ENCODE assay signal across 22 cellular contexts in the genomic region with DNA sequence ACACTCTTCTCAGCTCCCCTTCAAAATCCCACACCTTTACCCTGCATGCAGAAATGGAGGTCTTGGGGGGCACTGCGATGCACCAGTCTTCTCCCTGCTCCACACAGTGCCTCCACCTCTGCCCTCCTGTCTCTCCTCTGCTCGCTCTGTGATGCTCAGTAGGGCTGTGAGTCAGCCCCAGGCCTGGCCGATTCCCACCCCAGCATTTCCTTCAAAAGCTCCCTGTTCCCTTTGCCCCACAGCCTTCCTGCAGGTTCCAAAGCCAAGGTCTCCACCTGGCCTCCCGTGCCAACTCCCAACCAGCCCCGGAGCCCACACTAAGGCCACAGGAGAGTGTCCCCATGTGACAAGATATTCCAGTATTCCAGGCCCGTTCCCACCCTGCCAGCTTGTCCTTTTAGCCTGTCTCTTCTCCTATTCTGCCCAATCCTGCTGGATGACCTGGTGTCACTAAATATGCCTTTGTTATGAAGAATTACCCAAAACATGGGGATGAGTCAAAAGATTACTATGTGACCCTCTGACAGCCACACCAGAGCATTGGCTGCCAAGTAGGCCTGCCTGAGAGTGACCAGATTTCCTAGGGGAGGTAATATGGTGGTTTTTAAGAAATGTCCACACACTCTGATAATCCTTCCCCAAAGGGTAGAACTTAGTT.
A peak's percentile ranks its signal among the peaks of the same experiment; 100 is the strongest.
DNase-seq lines count a peak whose midpoint lies in the region; ATAC-seq and TF ChIP-seq lines count a peak whose summit lies in the region.
"Had no signal": no experiment of that assay in that cellular context is flagged by ENCODE, and none has a peak within 500 bp of the region (broad histone marks: within the 10 kb centered on the region; RNA-seq: fewer than 3 reads in every experiment).

No MANE protein-coding gene starts in this region.

- BruUV-seq in PC-9 (replicated peaks; lab: Mats Ljungman, UMichigan) = no TSS peak

- intact Hi-C loops in PC-9 (cut with micrococcal nuclease; ENCODE audit: unreplicated experiment) = no loop called here

- H3F3A ChIP-seq in PC-9 (ENCODE audit: insufficient read depth, low read depth) = peaks cover 23% of the 10 kb centered on the region; the same call in 1 of the 2 replicates

- no peak for ATAC-seq in HG03565 (IDR thresholded peaks at IDR 0.05; ENCODE audit: unreplicated experiment)
- ATAC-seq: K562, left cardiac atrium had no signal

- H3K4me1 Mint-ChIP-seq in osteocyte (ENCODE audit: unreplicated experiment) = peaks cover 11% of the 10 kb centered on the region

- peak overlapping the region; percentile 59 for H3K4me2 ChIP-seq in PC-9

- H3K27me3 ChIP-seq in PC-9 (ENCODE audit: insufficient read depth, low read depth) = no peaks in the 10 kb centered on the region
- H3K27me3 ChIP-seq: ascending aorta, sigmoid colon, thyroid gland had no signal

- no peaks in the 10 kb centered on the region for H3K9me2 ChIP-seq in PC-9 (ENCODE audit: insufficient read depth)

- in situ Hi-C loops in ACHN (cut with HindIII; ENCODE audit: low pct_ligation_motif_present, low pct_unique_long_range_greater_than_20kb, low sequenced_read_pairs) = no loop called here

- TF ChIP-seq CTCF in PC-9 (conservative IDR thresholded peaks at IDR 0.05) (no peak), osteocyte (IDR thresholded peaks at IDR 0.05) (no peak)

- H3K27ac Mint-ChIP-seq in osteocyte (ENCODE audit: unreplicated experiment) = no peak overlapping the region

- peaks cover 27% of the 10 kb centered on the region for H3K4me1 ChIP-seq in PC-9 (replicated peaks; ENCODE audit: insufficient read depth)
- H3K4me1 ChIP-seq: ascending aorta, thyroid gland had no signal

- no peak overlapping the region for H2AFZ ChIP-seq in PC-9

- H3K36me3 ChIP-seq in PC-9 (ENCODE audit: low read depth) = no peaks in the 10 kb centered on the region
- H3K36me3 ChIP-seq: ascending aorta, sigmoid colon, thyroid gland had no signal

- H3K9me3 Mint-ChIP-seq in osteocyte (ENCODE audit: unreplicated experiment) = peaks cover 5% of the 10 kb centered on the region

- H3K4me3 ChIP-seq in PC-9 = no peak overlapping the region; the same call in 1 of the 2 replicates
- H3K4me3 ChIP-seq: ascending aorta, K562, sigmoid colon, thyroid gland had no signal

- H3K27ac ChIP-seq in PC-9 = peak overlapping the region; percentile 77
- H3K27ac ChIP-seq: ascending aorta, epithelial cell of prostate, sigmoid colon, thyroid gland had no signal

- peaks cover 2% of the 10 kb centered on the region for H3K36me3 Mint-ChIP-seq in osteocyte (ENCODE audit: unreplicated experiment)

- H3K4me3 Mint-ChIP-seq in osteocyte (ENCODE audit: unreplicated experiment) = no peak overlapping the region

- peaks cover 21% of the 10 kb centered on the region; the same call in 1 of the 2 replicates for H3K9me3 ChIP-seq in PC-9 (ENCODE audit: insufficient read depth, low read depth)
- H3K9me3 ChIP-seq: ascending aorta, sigmoid colon, thyroid gland had no signal

- no peaks in the 10 kb centered on the region for H3K79me2 ChIP-seq in PC-9 (ENCODE audit: low read depth)

- CTCF ChIA-PET in PC-9 (lab: Charles Lee) = no interaction called here

- H3K27me3 Mint-ChIP-seq in osteocyte (ENCODE audit: unreplicated experiment) = peaks cover 4% of the 10 kb centered on the region

- peak; percentile 52 for DNase-seq in ELR (ENCODE audit: low read depth)
- DNase-seq in PC-9 = peak; percentile 2 to 79
- DNase-seq in fibroblast of gingiva (ENCODE audit: low read depth) = peak; percentile 75
- DNase-seq in osteocyte (ENCODE audit: extremely low spot score, unreplicated experiment) = peak; percentile 73
- DNase-seq in NCI-H2029 (lab: John Stamatoyannopoulos, UW) = no peak
- DNase-seq in activated CD4-positive, alpha-beta T cell treated with anti-CD3 and anti-CD28 coated beads, Interleukin-2, amount 50 U/mL, for 48 hours = no peak
- DNase-seq in ACHN = no peak
- DNase-seq: activated CD4-positive, alpha-beta T cell treated with anti-CD3 and anti-CD28 coated beads for 1 hour; activated CD8-positive, alpha-beta memory T cell treated with anti-CD3 and anti-CD28 coated beads, Interleukin-2, amount 50 U/mL, for 48 hours; activated naive CD4-positive, alpha-beta T cell; DMS53; hypothalamus; left cardiac atrium; NCI-H1105 treated with DMSO at 0.1 percent for 48 hours; nucleus accumbens; sigmoid colon; T-helper 9 cell; thyroid gland had no signal

- H4K20me1 ChIP-seq in PC-9 (ENCODE audit: insufficient read depth) = no peaks in the 10 kb centered on the region

- POLR2A ChIA-PET in PC-9 (lab: Charles Lee; ENCODE audit: unreplicated experiment) = no interaction called here

Comparison
In these comparisons a context has a peak if more than half of its experiments do, and no peak if none do; other contexts are left out.
1. DNase-seq: peak in ELR (single experiment), PC-9 (2 of 2), fibroblast of gingiva (single experiment) and osteocyte (single experiment); none in NCI-H2029 (single experiment), activated CD4-positive, alpha-beta T cell treated with anti-CD3 and anti-CD28 coated beads, Interleukin-2, amount 50 U/mL, for 48 hours (0 of 2) and ACHN (single experiment).